In genomic region chr13:48210178-48210577, GRCh38 we compare ENCODE assay signal across 9 cellular contexts. TPM values are rescaled to one million over a fixed set of nuclear protein-coding genes. Genes with fewer than 3 reads are reported as not detected.
A peak's percentile ranks its signal among the peaks of the same experiment; 100 is the strongest.
DNase-seq lines count a peak whose midpoint lies in the region; ATAC-seq, FAIRE-seq and TF ChIP-seq lines count a peak whose summit lies in the region.
"Had no signal": no experiment of that assay in that cellular context is flagged by ENCODE, and none has a peak within 500 bp of the region (broad histone marks: within the 10 kb centered on the region; RNA-seq: fewer than 3 reads in every experiment).

No MANE protein-coding gene starts in this region.

- no peaks in the 10 kb centered on the region for H3K4me1 Mint-ChIP-seq in astrocyte (ENCODE audit: low read depth, unreplicated experiment)
- no peaks in the 10 kb centered on the region for H3K4me1 Mint-ChIP-seq in GM23338

- FAIRE-seq in GM12891 (lab: Jason Lieb, UNC) (peak; percentile 26), astrocyte (lab: Jason Lieb, UNC) (peak; percentile 55)

- H3K4me2 ChIP-seq in astrocyte (ENCODE audit: low read length), result no peak overlapping the region
- H3K4me2 ChIP-seq in GM23338, result no peak overlapping the region

- no peaks in the 10 kb centered on the region for H3K9me3 ChIP-seq in astrocyte (ENCODE audit: insufficient read depth, low read depth, low read length)
- H3K9me3 ChIP-seq: neutrophil had no signal

- H4K20me1 ChIP-seq in astrocyte (ENCODE audit: insufficient read depth, low read length) (no peaks in the 10 kb centered on the region), GM23338 (replicated peaks; ENCODE audit: insufficient read depth) (no peaks in the 10 kb centered on the region)

- no peak for DNase-seq in GM12891 (ENCODE audit: insufficient read length, low spot score)
- peak; percentile 89 for DNase-seq in astrocyte (ENCODE audit: low read depth)
- no peak for DNase-seq in omental fat pad (ENCODE audit: low spot score)
- DNase-seq in GM23338 (ENCODE audit: low spot score), result no peak
- no peak for DNase-seq in NCI-H748 treated with DMSO at 0.1 percent for 48 hours (lab: John Stamatoyannopoulos, UW)
- DNase-seq in erythroblast (lab: John Stamatoyannopoulos, UW), result no peak
- DNase-seq: RPMI8226 had no signal

- H3K27ac Mint-ChIP-seq in astrocyte (ENCODE audit: unreplicated experiment) (no peak overlapping the region), GM23338 (no peak overlapping the region)

- no peak for TF ChIP-seq CTCF in astrocyte (IDR thresholded peaks at IDR 0.05; ENCODE audit: insufficient read depth, low read depth, low read length)
- TF ChIP-seq CTCF in omental fat pad (IDR thresholded peaks at IDR 0.05), result no peak
- TF ChIP-seq CTCF in GM23338 (conservative IDR thresholded peaks at IDR 0.05; ENCODE audit: low read depth in 2 of 2), result no peak

- H2AFZ ChIP-seq in astrocyte (ENCODE audit: low read depth, low read length) (no peak overlapping the region), GM23338 (no peak overlapping the region)

- H3K27ac ChIP-seq in astrocyte (ENCODE audit: low read depth, low read length) (no peak overlapping the region), GM23338 (ENCODE audit: low read depth) (no peak overlapping the region)
- H3K27ac ChIP-seq: neutrophil had no signal

- H3K9me3 Mint-ChIP-seq in astrocyte (ENCODE audit: unreplicated experiment), result peaks cover 17% of the 10 kb centered on the region
- H3K9me3 Mint-ChIP-seq in GM23338, result peaks cover 17% of the 10 kb centered on the region

- H3K9me2 ChIP-seq in GM23338 (ENCODE audit: insufficient read depth), result 0 out of 2 replicates have a peak, but pooled peaks cover 2% of the 10 kb centered on the region

- H3K9ac ChIP-seq in astrocyte (ENCODE audit: low read length), result no peak overlapping the region

- ATAC-seq in HG03432 (IDR thresholded peaks at IDR 0.05; ENCODE audit: unreplicated experiment) (peak; percentile 69), omental fat pad (ENCODE audit: low FRiP score) (peak; percentile 85), GM23338 (no peak)

- H3K36me3 ChIP-seq in astrocyte (ENCODE audit: insufficient read depth, low read length) (no peaks in the 10 kb centered on the region), GM23338 (ENCODE audit: insufficient read depth) (no peaks in the 10 kb centered on the region)
- H3K36me3 ChIP-seq: neutrophil had no signal

- TF ChIP-seq POLR2A in GM12891 (IDR thresholded peaks at IDR 0.05; ENCODE audit: low read depth, low read length) (no peak), erythroblast (IDR thresholded peaks at IDR 0.05; ENCODE audit: low read length) (no peak)

- no peak overlapping the region for H3K4me3 ChIP-seq in astrocyte (ENCODE audit: insufficient read depth, low read depth, low read length)
- no peak overlapping the region for H3K4me3 ChIP-seq in GM23338

- H3K36me3 Mint-ChIP-seq in astrocyte (ENCODE audit: low read depth, unreplicated experiment), result no peaks in the 10 kb centered on the region
- peaks cover 9% of the 10 kb centered on the region; the same call in 2 of the 3 replicates for H3K36me3 Mint-ChIP-seq in GM23338 (ENCODE audit: low read depth)

- H3K4me1 ChIP-seq in astrocyte (ENCODE audit: insufficient read depth, low read length), result no peaks in the 10 kb centered on the region
- H3K4me1 ChIP-seq in GM23338 (ENCODE audit: insufficient read depth), result no peaks in the 10 kb centered on the region

- no peaks in the 10 kb centered on the region for H3K79me2 ChIP-seq in astrocyte (ENCODE audit: insufficient read depth, low read length)
- H3K79me2 ChIP-seq in GM23338 (replicated peaks; ENCODE audit: insufficient read depth), result no peaks in the 10 kb centered on the region

- no peaks in the 10 kb centered on the region for H3F3A ChIP-seq in GM23338 (replicated peaks; ENCODE audit: low read depth)

- H3K27me3 ChIP-seq in astrocyte (ENCODE audit: insufficient read depth, low read length) (no peaks in the 10 kb centered on the region), GM23338 (ENCODE audit: insufficient read depth) (no peaks in the 10 kb centered on the region)
- H3K27me3 ChIP-seq: neutrophil had no signal

- H3K4me3 Mint-ChIP-seq in astrocyte (ENCODE audit: unreplicated experiment) (no peak overlapping the region), GM23338 (no peak overlapping the region)

- H3K27me3 Mint-ChIP-seq in astrocyte (ENCODE audit: low read depth, unreplicated experiment) (no peaks in the 10 kb centered on the region), GM23338 (ENCODE audit: insufficient read depth, low read depth, poor library complexity) (no peaks in the 10 kb centered on the region)

TF ChIP-seq in GM12891, 5 proteins besides CTCF, POLR2A, EP300 and RAD21:
- TF ChIP-seq PAX5 (IDR thresholded peaks at IDR 0.05; ENCODE audit: insufficient read depth, low read length, severe bottlenecking) (no peak), POLR2AphosphoS5 (IDR thresholded peaks at IDR 0.05; ENCODE audit: low read depth, low read length) (no peak)

TF ChIP-seq in GM23338, 12 proteins besides CTCF, POLR2A, EP300 and RAD21 (continues in another document):
- no peak for TF ChIP-seq NANOG (IDR thresholded peaks at IDR 0.05; ENCODE audit: borderline replicate concordance)
- TF ChIP-seq POLR2AphosphoS5 (IDR thresholded peaks at IDR 0.05; ENCODE audit: low read depth), result no peak
- TF ChIP-seq STAT1 (IDR thresholded peaks at IDR 0.05; ENCODE audit: unreplicated experiment), result no peak
- TF ChIP-seq CREB1 (CRISPR knock-in tag; IDR thresholded peaks at IDR 0.05; ENCODE audit: low read depth), result no peak
- no peak for TF ChIP-seq ZNF114 (CRISPR knock-in tag; IDR thresholded peaks at IDR 0.05)
- no peak for TF ChIP-seq EZH2phosphoT487 (IDR thresholded peaks at IDR 0.05; ENCODE audit: unreplicated experiment)
- no peak for TF ChIP-seq EZH2 (IDR thresholded peaks at IDR 0.05; ENCODE audit: low read depth, unreplicated experiment)
- TF ChIP-seq JUNB (IDR thresholded peaks at IDR 0.05; ENCODE audit: unreplicated experiment), result no peak
- TF ChIP-seq ZNF462 (CRISPR knock-in tag; IDR thresholded peaks at IDR 0.05), result no peak

RNA-seq across cellular contexts. Expression of gene ITM2B, which starts 22.8 kb away (rescaled TPM):
- 12.3 TPM for polyA plus RNA-seq in GM12891 (2012; ENCODE audit: low read depth, missing spikeins)
- total RNA-seq in astrocyte, result 358 and 418 TPM in 2 replicates
- total RNA-seq in omental fat pad, result 100 to 1,000 TPM; 455 to 728 (median 534) TPM
- total RNA-seq in GM23338 (2014; rRNA removed; shearing (Covaris generic)), result 139 and 167 TPM in 2 replicates
- 307 and 318 TPM in 2 replicates for polyA plus RNA-seq in GM23338 (2016; fragmentation: Nextera tagmentation; extraction: Ambion mirVana)
